13 cellular contexts compared by ENCODE assay signal in genomic region chr12:46212108-46212982, GRCh38. TPM values are rescaled to one million over a fixed set of nuclear protein-coding genes. Genes with fewer than 3 reads are reported as not detected.
DNase-seq lines count a peak whose midpoint lies in the region; ATAC-seq and TF ChIP-seq lines count a peak whose summit lies in the region.
"Had no signal": no experiment of that assay in that cellular context is flagged by ENCODE, and none has a peak within 500 bp of the region (broad histone marks: within the 10 kb centered on the region; RNA-seq: fewer than 3 reads in every experiment).

No MANE protein-coding gene starts in this region.

- peaks cover 97% of the 10 kb centered on the region for H3K36me3 Mint-ChIP-seq in activated T-cell treated with anti-CD3 and anti-CD28 coated beads, Interleukin-2, amount 50 U/mL, for 24 hours (ENCODE audit: low read depth)
- peaks cover 85% of the 10 kb centered on the region for H3K36me3 Mint-ChIP-seq in activated naive CD8-positive, alpha-beta T cell treated with anti-CD3 and anti-CD28 coated beads, Interleukin-2, amount 50 U/mL, for 24 hours (ENCODE audit: low read depth)

- H3K4me3 ChIP-seq in spleen, result no peak overlapping the region

- intact Hi-C loops in spleen (cut with DNase I; ENCODE audit: low total_unique reads), result no loop called here

- TF ChIP-seq POLR2A in spleen (IDR thresholded peaks at IDR 0.05), result no peak

- H3K9me3 Mint-ChIP-seq in activated T-cell treated with anti-CD3 and anti-CD28 coated beads, Interleukin-2, amount 50 U/mL, for 24 hours, result no peaks in the 10 kb centered on the region
- H3K9me3 Mint-ChIP-seq in activated naive CD8-positive, alpha-beta T cell treated with anti-CD3 and anti-CD28 coated beads, Interleukin-2, amount 50 U/mL, for 24 hours, result no peaks in the 10 kb centered on the region
- H3K9me3 Mint-ChIP-seq: neural crest cell had no signal

- H3K4me1 Mint-ChIP-seq in activated T-cell treated with anti-CD3 and anti-CD28 coated beads, Interleukin-2, amount 50 U/mL, for 24 hours (ENCODE audit: low read depth), result peaks cover 97% of the 10 kb centered on the region
- peaks cover 100% of the 10 kb centered on the region for H3K4me1 Mint-ChIP-seq in activated naive CD8-positive, alpha-beta T cell treated with anti-CD3 and anti-CD28 coated beads, Interleukin-2, amount 50 U/mL, for 24 hours

- no peak for ATAC-seq in activated naive CD8-positive, alpha-beta T cell treated with anti-CD3 and anti-CD28 coated beads, Interleukin-2, amount 50 U/mL, for 24 hours
- no peak for ATAC-seq in foreskin keratinocyte

- peak overlapping the region; percentile 98 for H3K27ac Mint-ChIP-seq in activated T-cell treated with anti-CD3 and anti-CD28 coated beads, Interleukin-2, amount 50 U/mL, for 24 hours
- peak overlapping the region; percentile 97 for H3K27ac Mint-ChIP-seq in activated naive CD8-positive, alpha-beta T cell treated with anti-CD3 and anti-CD28 coated beads, Interleukin-2, amount 50 U/mL, for 24 hours

- 81 to 96% (median 86%) methylated on average over 4 of the region's 4 CpGs for WGBS in spleen, 5 donors

- peak overlapping the region; percentile 2 for H3K4me3 Mint-ChIP-seq in activated T-cell treated with anti-CD3 and anti-CD28 coated beads, Interleukin-2, amount 50 U/mL, for 24 hours
- H3K4me3 Mint-ChIP-seq in activated naive CD8-positive, alpha-beta T cell treated with anti-CD3 and anti-CD28 coated beads, Interleukin-2, amount 50 U/mL, for 24 hours, result peak overlapping the region; percentile 58
- H3K4me3 Mint-ChIP-seq: neural crest cell had no signal

- DNase-seq in activated T-cell treated with anti-CD3 and anti-CD28 coated beads, Interleukin-2, amount 50 U/mL, for 24 hours, result no peak
- DNase-seq in activated T-cell treated with anti-CD3 and anti-CD28 coated beads, Interleukin-2, amount 50 U/mL, for 1 hour, result no peak
- DNase-seq in MV-4-11 (lab: John Stamatoyannopoulos, UW), result peak; percentile 42
- no peak for DNase-seq in activated naive CD8-positive, alpha-beta T cell treated with anti-CD3 and anti-CD28 coated beads, Interleukin-2, amount 50 U/mL, for 24 hours
- DNase-seq in spleen, result no peak
- DNase-seq in NCI-H2171 treated with DMSO at 0.1 percent for 48 hours (lab: John Stamatoyannopoulos, UW), result no peak
- no peak for DNase-seq in foreskin keratinocyte
- no peak for DNase-seq in cerebellum (ENCODE audit: low spot score)
- DNase-seq: activated naive CD4-positive, alpha-beta T cell treated with anti-CD3 and anti-CD28 coated beads, Interleukin-2, amount 50 U/mL, for 16 hours; Karpas-422; kidney glomerular epithelial cell; SHP77 had no signal

- H3K27ac ChIP-seq in spleen (peak overlapping the region in 6 of 8 donors; percentile 26 to 91 (median 60)), foreskin keratinocyte (no peak overlapping the region)

- no peaks in the 10 kb centered on the region for H3K27me3 Mint-ChIP-seq in activated T-cell treated with anti-CD3 and anti-CD28 coated beads, Interleukin-2, amount 50 U/mL, for 24 hours
- H3K27me3 Mint-ChIP-seq in activated naive CD8-positive, alpha-beta T cell treated with anti-CD3 and anti-CD28 coated beads, Interleukin-2, amount 50 U/mL, for 24 hours, result no peaks in the 10 kb centered on the region

- H3K27me3 ChIP-seq in spleen (replicated peaks in 1 of 7), result no peaks in the 10 kb centered on the region
- H3K27me3 ChIP-seq in foreskin keratinocyte, result no peaks in the 10 kb centered on the region

- no peak for TF ChIP-seq CTCF in spleen (IDR thresholded peaks at IDR 0.05 in 8 of 11, conservative IDR thresholded peaks at IDR 0.05 in 3 of 11)
- TF ChIP-seq CTCF in foreskin keratinocyte (conservative IDR thresholded peaks at IDR 0.05), result no peak

- no peaks in the 10 kb centered on the region for H3K9me3 ChIP-seq in spleen

- peaks cover 44 to 100% (median 90%) of the 10 kb centered on the region in 6 donors for H3K4me1 ChIP-seq in spleen
- H3K4me1 ChIP-seq in foreskin keratinocyte, result peaks cover 23% of the 10 kb centered on the region

- H3K36me3 ChIP-seq in spleen, result peaks cover 0 to 23% (median 0%) of the 10 kb centered on the region in 6 donors

RNA-seq across cellular contexts. Expression of gene SLC38A1, which starts 56.5 kb away (rescaled TPM):
- total RNA-seq in spleen, result 100 to 1,000 TPM in 3 of 7 donors, 10 to 100 TPM in 4; 82.3 to 142 (median 94.4) TPM
- 10 to 100 TPM; 26.9 to 33.8 (median 30.7) TPM for polyA plus RNA-seq in spleen
- 147 and 182 TPM in 2 replicates for total RNA-seq in foreskin keratinocyte
- polyA plus RNA-seq in foreskin keratinocyte, result 28.5 and 28.8 TPM in 2 replicates
- 198 TPM for total RNA-seq in cerebellum
